Comparison of ENCODE assay signal across 20 cellular contexts in the genomic region with DNA sequence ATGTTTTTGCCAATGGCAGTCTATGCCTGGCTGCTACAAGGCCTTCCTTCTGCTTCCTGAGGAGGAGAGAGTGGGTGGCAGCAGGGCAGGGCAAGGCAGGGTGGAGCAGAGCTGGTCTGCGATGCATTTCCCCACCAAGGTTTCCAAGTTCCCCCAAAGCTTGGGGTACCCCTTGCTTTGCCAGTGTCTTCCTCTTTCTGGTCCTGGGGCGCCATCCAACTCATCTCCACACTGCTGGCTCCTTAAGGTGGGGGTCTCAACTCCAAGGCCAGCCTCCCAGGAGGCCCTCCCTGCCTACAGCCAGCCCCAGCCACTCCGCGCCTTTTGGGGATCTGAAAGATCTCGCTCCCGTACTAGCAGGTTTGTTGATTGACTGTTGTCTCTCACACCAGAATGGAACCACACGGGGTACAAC. TPM values are rescaled to one million over a fixed set of nuclear protein-coding genes. Genes with fewer than 3 reads are reported as not detected.
DNase-seq lines count a peak whose midpoint lies in the region; ATAC-seq and TF ChIP-seq lines count a peak whose summit lies in the region.
"Had no signal": no experiment of that assay in that cellular context is flagged by ENCODE, and none has a peak within 500 bp of the region (broad histone marks: within the 10 kb centered on the region; RNA-seq: fewer than 3 reads in every experiment).

No MANE protein-coding gene starts in this region.

- H3K14ac ChIP-seq in IMR-90 (replicated peaks; ENCODE audit: low read depth, low read length) (no peak overlapping the region), neuronal stem cell (ENCODE audit: low read length) (peak overlapping the region; percentile 63)

- H3K36me3 ChIP-seq in IMR-90 (ENCODE audit: control insufficient read depth, insufficient read depth, low read length) (peaks cover 2% of the 10 kb centered on the region; the same call in 1 of the 2 replicates), endocrine pancreas (ENCODE audit: control insufficient read depth, insufficient read depth, low read length) (no peaks in the 10 kb centered on the region), neuronal stem cell (replicated peaks in 1 of 2; ENCODE audit: control insufficient read depth in 2 of 2, insufficient read depth in 2 of 2, low read length in 2 of 2) (peaks cover 0 to 3% of the 10 kb centered on the region in 2 donors)

- no peak overlapping the region for H2BK20ac ChIP-seq in IMR-90 (ENCODE audit: low read depth, low read length)

- H3K4ac ChIP-seq in IMR-90 (ENCODE audit: low read depth, low read length) (no peak overlapping the region), neuronal stem cell (ENCODE audit: low read length) (no peak overlapping the region)

- H3K23ac ChIP-seq in IMR-90 (ENCODE audit: low read depth, low read length) (no peak overlapping the region), neuronal stem cell (ENCODE audit: low read depth, low read length, poor library complexity) (peak overlapping the region; percentile 48)

- H4K5ac ChIP-seq in IMR-90 (ENCODE audit: low read depth, low read length), result no peak overlapping the region

- no peak overlapping the region for H4K91ac ChIP-seq in IMR-90 (ENCODE audit: insufficient read depth, low read depth, low read length)
- H4K91ac ChIP-seq in neuronal stem cell (ENCODE audit: low read depth, low read length, poor library complexity), result no peak overlapping the region

- WGBS in IMR-90 (ENCODE audit: extremely low coverage in 2 of 2, insufficient read length in 1 of 2), 2 experiments, result 93% methylated on average over 2 of the region's 7 CpGs; no CpG with 5 or more reads in 1 of the 2 experiments
- WGBS in neuronal stem cell (ENCODE audit: extremely low coverage in 2 of 2, insufficient read length in 2 of 2, insufficient replicate concordance in 1 of 2), 2 donors, result no CpG with 5 or more reads among the region's 7 CpGs

- H3K9ac ChIP-seq in IMR-90 (ENCODE audit: low read depth, low read length) (no peak overlapping the region), endocrine pancreas (ENCODE audit: control insufficient read depth, insufficient read depth, low read length) (peak overlapping the region; percentile 22), neuronal stem cell (ENCODE audit: low read depth, low read length, poor library complexity) (no peak overlapping the region)

- no peak overlapping the region for H2AK9ac ChIP-seq in IMR-90 (replicated peaks; ENCODE audit: low read depth, low read length, poor library complexity)

- no peaks in the 10 kb centered on the region for H3K9me3 ChIP-seq in IMR-90 (ENCODE audit: control insufficient read depth, insufficient read depth, low read length)
- H3K9me3 ChIP-seq in endocrine pancreas (ENCODE audit: control insufficient read depth, low read length), result no peaks in the 10 kb centered on the region
- no peaks in the 10 kb centered on the region for H3K9me3 ChIP-seq in neuronal stem cell (replicated peaks in 1 of 2; ENCODE audit: control insufficient read depth in 2 of 2, insufficient read depth in 1 of 2, low read depth in 1 of 2, low read length in 2 of 2)

- H3K27me3 ChIP-seq in IMR-90 (ENCODE audit: control insufficient read depth, insufficient read depth, low read length) (no peaks in the 10 kb centered on the region), endocrine pancreas (ENCODE audit: control insufficient read depth, insufficient read depth, low read length) (no peaks in the 10 kb centered on the region), neuronal stem cell (ENCODE audit: control insufficient read depth in 3 of 3, insufficient read depth in 3 of 3, low read depth in 1 of 3, low read length in 3 of 3) (peaks cover 0 to 8% (median 0%) of the 10 kb centered on the region in 3 experiments)

- H3K27ac ChIP-seq in IMR-90 (ENCODE audit: insufficient read depth, low read length), result no peak overlapping the region
- no peak overlapping the region for H3K27ac ChIP-seq in neuronal stem cell (replicated peaks; ENCODE audit: low read length)

- H3K18ac ChIP-seq in IMR-90 (ENCODE audit: low read depth, low read length), result no peak overlapping the region
- H3K18ac ChIP-seq in neuronal stem cell (ENCODE audit: low read length), result no peak overlapping the region

- no peak overlapping the region for H4K8ac ChIP-seq in IMR-90 (ENCODE audit: low read depth in 2 of 2, low read length in 2 of 2)
- no peak overlapping the region for H4K8ac ChIP-seq in neuronal stem cell (ENCODE audit: low read depth, low read length)

- CTCF ChIA-PET in IMR-90 (lab: Yijun Ruan, JAX), result interaction anchor here (1.1 kb wide), 2 partner anchors 29 to 157 kb away, joined by 4 to 8 read pairs; partner anchors contain the start of gene FAAP20

- dilution Hi-C loops in IMR-90 (cut with HindIII; ENCODE audit: low sequenced_read_pairs, unreplicated experiment), result no loop called here

- H2BK12ac ChIP-seq in neuronal stem cell (ENCODE audit: low read length), result no peak overlapping the region

- TF ChIP-seq POLR2A in IMR-90 (IDR thresholded peaks at IDR 0.05; ENCODE audit: low read depth, low read length), result no peak

- H2AFZ ChIP-seq in IMR-90 (replicated peaks; ENCODE audit: low read length, poor library complexity), result no peak overlapping the region
- H2AFZ ChIP-seq in neuronal stem cell (ENCODE audit: low read length), result no peak overlapping the region

- peaks cover 5 to 9% of the 10 kb centered on the region in 2 experiments for H3K79me1 ChIP-seq in IMR-90 (ENCODE audit: low read depth in 1 of 2, low read length in 2 of 2)
- H3K79me1 ChIP-seq in neuronal stem cell (ENCODE audit: low read depth, low read length), result peaks cover 9% of the 10 kb centered on the region

- BruUV-seq in IMR-90 (replicated peaks; lab: Mats Ljungman, UMichigan), result no TSS peak

- H2BK15ac ChIP-seq in IMR-90 (ENCODE audit: low read depth, low read length) (no peak overlapping the region), neuronal stem cell (ENCODE audit: low read length) (peak overlapping the region; percentile 72)

- no peak for TF ChIP-seq CTCF in IMR-90 (conservative IDR thresholded peaks at IDR 0.05; ENCODE audit: low read depth, low read length)

- H2BK5ac ChIP-seq in IMR-90 (ENCODE audit: low read depth, low read length, poor library complexity, severe bottlenecking), result no peak overlapping the region
- no peak overlapping the region for H2BK5ac ChIP-seq in neuronal stem cell (ENCODE audit: low read length)

- H3K4me1 ChIP-seq in IMR-90 (ENCODE audit: control insufficient read depth, insufficient read depth, low read length) (peaks cover 3% of the 10 kb centered on the region; the same call in 1 of the 2 replicates), endocrine pancreas (ENCODE audit: control insufficient read depth, insufficient read depth, low read length) (no peaks in the 10 kb centered on the region), neuronal stem cell (ENCODE audit: control insufficient read depth in 2 of 2, insufficient read depth in 1 of 2, low read depth in 1 of 2, low read length in 2 of 2) (peaks cover 5 to 7% of the 10 kb centered on the region in 2 donors)

- H2AK5ac ChIP-seq in IMR-90 (ENCODE audit: low read depth, low read length), result 0 out of 2 replicates have a peak overlapping the region, but pooled peaks have one; percentile 24
- H2AK5ac ChIP-seq in neuronal stem cell (ENCODE audit: low read depth, low read length), result no peak overlapping the region

- intact Hi-C loops in IMR-90 (cut with micrococcal nuclease), result no loop called here

- H4K20me1 ChIP-seq in IMR-90 (ENCODE audit: insufficient read depth, low read length), result peaks cover 6% of the 10 kb centered on the region

- no peaks in the 10 kb centered on the region for H3K9me1 ChIP-seq in IMR-90 (ENCODE audit: insufficient read depth, low read length)

- H3K56ac ChIP-seq in IMR-90 (ENCODE audit: extremely low read depth, insufficient read depth, low read length), result no peak overlapping the region

- H3K4me2 ChIP-seq in IMR-90 (ENCODE audit: low read depth, low read length) (no peak overlapping the region), neuronal stem cell (ENCODE audit: insufficient read depth, low read length, poor library complexity, severe bottlenecking) (no peak overlapping the region)

- POLR2A ChIA-PET in IMR-90 (lab: Charles Lee; ENCODE audit: unreplicated experiment), result no interaction called here

- in situ Hi-C loops in IMR-90 (cut with MboI; ENCODE audit: low sequenced_read_pairs) (no loop called here), KBM-7 (cut with MboI; ENCODE audit: low pct_unique_long_range_greater_than_20kb, low sequenced_read_pairs) (no loop called here)

- ATAC-seq in IMR-90 (ENCODE audit: low read depth), result no peak
- no peak for ATAC-seq in GM18511 (IDR thresholded peaks at IDR 0.05; ENCODE audit: unreplicated experiment)
- ATAC-seq: Panc1 had no signal

- no peak overlapping the region for H3K4me3 ChIP-seq in IMR-90 (ENCODE audit: insufficient read depth, low read depth, low read length)
- no peak overlapping the region for H3K4me3 ChIP-seq in endocrine pancreas (ENCODE audit: control insufficient read depth, insufficient read depth, low read length)
- H3K4me3 ChIP-seq in neuronal stem cell (ENCODE audit: low read length in 2 of 2), result no peak overlapping the region

- no peak overlapping the region for H2BK120ac ChIP-seq in IMR-90 (ENCODE audit: low read depth, low read length)
- H2BK120ac ChIP-seq in neuronal stem cell (ENCODE audit: low read depth, low read length), result no peak overlapping the region

- TF ChIP-seq RAD21 in IMR-90 (IDR thresholded peaks at IDR 0.05; ENCODE audit: low read length), result no peak

- DNase-seq in CD1c-positive myeloid dendritic cell (ENCODE audit: extremely low spot score) (peak; percentile 70), IMR-90 (no peak), neuronal stem cell (ENCODE audit: low spot score) (no peak), iPS-NIHi11 (ENCODE audit: low spot score) (no peak), KBM-7 (no peak)
- DNase-seq: Calu3; CD8-positive, alpha-beta memory T cell; DMS153; GOT3; Karpas-422; MV-4-11; NCI-H1105 treated with DMSO at 0.1 percent for 48 hours; NCI-H2029 treated with DMSO at 0.1 percent for 48 hours; NCI-H226; NCI-H510A treated with DMSO at 0.1 percent for 48 hours; NCI-H774; NK-92 treated with Interleukin-12 subunit alpha and Interleukin-12 subunit beta, amount 100 ng/mL, for 24 hours had no signal

TF ChIP-seq in IMR-90, 13 proteins besides CTCF, POLR2A, EP300 and RAD21 (continues in another document):
- no peak for TF ChIP-seq SMC3 (IDR thresholded peaks at IDR 0.05; ENCODE audit: low read depth, low read length)
- TF ChIP-seq RFX5 (IDR thresholded peaks at IDR 0.05; ENCODE audit: low read depth, low read length), result no peak

RNA-seq across cellular contexts. Expression of gene SKI, which starts 3.9 kb away (rescaled TPM):
- total RNA-seq in IMR-90 (2012; rRNA removed), result 2.3 and 3.9 TPM in 2 replicates
- 20.1 and 20.8 TPM in 2 replicates for polyA plus RNA-seq in IMR-90 (2012; rRNA removed)
- polyA plus RNA-seq in IMR-90 (2012; cell fraction: cytosol; rRNA removed), result 13.7 and 20.7 TPM in 2 replicates
- polyA plus RNA-seq in IMR-90 (2012; cell fraction: nucleus; rRNA removed; ENCODE audit: low replicate concordance), result 42.1 and 52.9 TPM in 2 replicates
- 37.5 TPM for polyA plus RNA-seq in neuronal stem cell (2013, experiment 1 of 2)
- 41.3 TPM for polyA plus RNA-seq in neuronal stem cell (2013, experiment 2 of 2)

RNA-seq across cellular contexts. Expression of gene FAAP20, which starts 29.6 kb away (rescaled TPM):
- 6.5 and 7.5 TPM in 2 replicates for total RNA-seq in IMR-90 (2012; rRNA removed)
- 31.5 and 36.8 TPM in 2 replicates for polyA plus RNA-seq in IMR-90 (2012; rRNA removed)
- 58.8 and 75.0 TPM in 2 replicates for polyA plus RNA-seq in IMR-90 (2012; cell fraction: cytosol; rRNA removed)
- 59.9 and 123 TPM in 2 replicates for polyA plus RNA-seq in IMR-90 (2012; cell fraction: nucleus; rRNA removed; ENCODE audit: low replicate concordance)
- polyA plus RNA-seq in neuronal stem cell (2013, experiment 1 of 2), result 108 TPM
- polyA plus RNA-seq in neuronal stem cell (2013, experiment 2 of 2), result 108 TPM
